ENCODE assay signal across 20 cellular contexts in genomic region chr2:160876029-160876428, GRCh38.
DNase-seq lines count a peak whose midpoint lies in the region; ATAC-seq and TF ChIP-seq lines count a peak whose summit lies in the region.
"Had no signal": no experiment of that assay in that cellular context is flagged by ENCODE, and none has a peak within 500 bp of the region (broad histone marks: within the 10 kb centered on the region; RNA-seq: fewer than 3 reads in every experiment).

No MANE protein-coding gene starts in this region.

- no peak overlapping the region for H3K4me2 ChIP-seq in SK-N-SH
- no peak overlapping the region for H3K4me2 ChIP-seq in PC-3 (ENCODE audit: low read length)

- H3F3A ChIP-seq in SK-N-SH (replicated peaks; ENCODE audit: insufficient read depth), result no peaks in the 10 kb centered on the region
- H3F3A ChIP-seq in PC-3 (ENCODE audit: low read length, unreplicated experiment), result no peaks in the 10 kb centered on the region

- H3K9me2 ChIP-seq in SK-N-SH, result no peaks in the 10 kb centered on the region
- no peaks in the 10 kb centered on the region for H3K9me2 ChIP-seq in PC-3 (replicated peaks; ENCODE audit: low read length)

- H2AFZ ChIP-seq in SK-N-SH (ENCODE audit: low read depth) (no peak overlapping the region), PC-3 (ENCODE audit: low read length) (no peak overlapping the region)

- CTCF ChIA-PET in SK-N-SH (lab: Yijun Ruan, JAX) (interaction anchor here (0.8 to 1.0 kb wide), 2 partner anchors 10 to 766 kb away, joined by 3 read pairs; no protein-coding TSS in a partner anchor), PC-3 (lab: Charles Lee) (no interaction called here)

- H3K27ac ChIP-seq in SK-N-SH (ENCODE audit: low read depth in 2 of 2, low read length in 1 of 2) (no peak overlapping the region), PC-3 (ENCODE audit: low read length) (no peak overlapping the region)
- H3K27ac ChIP-seq: SJCRH30 had no signal

- WGBS in SK-N-SH (ENCODE audit: low lambda C conversion rate), result 89% methylated on average over 2 of the region's 2 CpGs

- TF ChIP-seq RAD21 in SK-N-SH (IDR thresholded peaks at IDR 0.05; ENCODE audit: low read length), result no peak

- intact Hi-C loops in PC-3 (cut with micrococcal nuclease), result no loop called here

- POLR2A ChIA-PET in SK-N-SH (lab: Yijun Ruan, JAX) (no interaction called here), PC-3 (lab: Charles Lee; ENCODE audit: unreplicated experiment) (no interaction called here)

- H3K9ac ChIP-seq in SK-N-SH (no peak overlapping the region), PC-3 (ENCODE audit: low read length) (no peak overlapping the region)

- TF ChIP-seq CTCF in SK-N-SH (IDR thresholded peaks at IDR 0.05) (no peak), PC-3 (conservative IDR thresholded peaks at IDR 0.05; ENCODE audit: low read depth, low read length) (no peak), GM13976 (IDR thresholded peaks at IDR 0.05; ENCODE audit: borderline replicate concordance, control extremely low read depth, extremely low read depth, insufficient read depth, missing control alignments) (no peak)

- BruUV-seq in PC-3 (replicated peaks; lab: Mats Ljungman, UMichigan), result no TSS peak

- ATAC-seq in SK-N-SH treated with all-trans-retinoic acid at 6 μM for 48 hours (no peak), PC-3 (no peak), esophagus mucosa (peak; percentile 66), GM18858 (IDR thresholded peaks at IDR 0.05; ENCODE audit: unreplicated experiment) (no peak), HG03457 (IDR thresholded peaks at IDR 0.05; ENCODE audit: unreplicated experiment) (no peak)
- ATAC-seq: K562 had no signal

- DNase-seq in SK-N-SH, result peak; percentile 15
- DNase-seq in PC-3, result peak; percentile 21
- no peak for DNase-seq in GM13976 (ENCODE audit: low spot score)
- DNase-seq in stimulated activated CD4-positive, alpha-beta T cell treated with anti-CD3 and anti-CD28 coated beads, Interleukin-4, amount 100 ng/mL, for 4 hours, result no peak
- DNase-seq: 8988T; CD4-positive, alpha-beta memory T cell; DMS53; GOT3; NCI-H1105 treated with DMSO at 0.1 percent for 48 hours; NCI-H1694; NCI-H2081 treated with DMSO at 0.1 percent for 48 hours; NCI-H510A; NCI-H748 treated with DMSO at 0.1 percent for 48 hours; SW 1271 had no signal

- H3K9me3 ChIP-seq in SK-N-SH (no peaks in the 10 kb centered on the region), PC-3 (ENCODE audit: low read length) (no peaks in the 10 kb centered on the region)
- H3K9me3 ChIP-seq: SJCRH30 had no signal

- H4K20me1 ChIP-seq in SK-N-SH (ENCODE audit: insufficient read depth), result no peaks in the 10 kb centered on the region
- H4K20me1 ChIP-seq in PC-3 (ENCODE audit: low read length), result no peaks in the 10 kb centered on the region

- no peak overlapping the region for H3K4me3 ChIP-seq in SK-N-SH (ENCODE audit: low read depth in 2 of 2, low read length in 1 of 2)
- no peak overlapping the region for H3K4me3 ChIP-seq in PC-3 (ENCODE audit: low read length)
- H3K4me3 ChIP-seq: K562, SJCRH30 had no signal

- H3K4me1 ChIP-seq in SK-N-SH (ENCODE audit: control insufficient read depth in 1 of 2, insufficient read depth in 2 of 2, low read depth in 1 of 2, low read length in 1 of 2) (no peaks in the 10 kb centered on the region), PC-3 (ENCODE audit: insufficient read depth, low read length) (peaks cover 1% of the 10 kb centered on the region; the same call in 1 of the 2 replicates)

- H3K36me3 ChIP-seq in SK-N-SH (replicated peaks in 1 of 2; ENCODE audit: control insufficient read depth in 1 of 2, insufficient read depth in 2 of 2, low read length in 1 of 2), result no peaks in the 10 kb centered on the region
- no peaks in the 10 kb centered on the region for H3K36me3 ChIP-seq in PC-3 (ENCODE audit: low read depth, low read length)
- H3K36me3 ChIP-seq: SJCRH30 had no signal

- H3K27me3 ChIP-seq in SK-N-SH (ENCODE audit: insufficient read depth), result no peaks in the 10 kb centered on the region
- H3K27me3 ChIP-seq in PC-3 (ENCODE audit: low read length), result no peaks in the 10 kb centered on the region
- H3K27me3 ChIP-seq: SJCRH30 had no signal

- TF ChIP-seq EP300 in SK-N-SH (IDR thresholded peaks at IDR 0.05; ENCODE audit: borderline replicate concordance in 1 of 2, low read depth in 1 of 2, low read length in 1 of 2), result no peak

- in situ Hi-C loops in GM13976 (cut with MboI; ENCODE audit: low sequenced_read_pairs, unreplicated experiment), result no loop called here

- no peaks in the 10 kb centered on the region for H3K79me2 ChIP-seq in SK-N-SH (ENCODE audit: insufficient read depth)
- no peaks in the 10 kb centered on the region for H3K79me2 ChIP-seq in PC-3 (ENCODE audit: low read length)

TF ChIP-seq in SK-N-SH, 30 proteins besides CTCF, POLR2A, EP300 and RAD21:
- TF ChIP-seq REST (IDR thresholded peaks at IDR 0.05; ENCODE audit: low read depth, low read length) (no peak), GATA2 (CRISPR knock-in tag; IDR thresholded peaks at IDR 0.05) (0 out of 2 replicates have a peak, but pooled peaks have one; percentile 25), SIN3A (IDR thresholded peaks at IDR 0.05; ENCODE audit: borderline replicate concordance, low read depth, low read length) (no peak), TAF1 (IDR thresholded peaks at IDR 0.05; ENCODE audit: borderline replicate concordance, low read depth, low read length) (no peak), POLR2AphosphoS5 (IDR thresholded peaks at IDR 0.05; ENCODE audit: low read depth, low read length) (no peak)

TF ChIP-seq in SK-N-SH treated with all-trans-retinoic acid at 6 μM for 48 hours, 23 proteins besides CTCF, POLR2A, EP300 and RAD21:
- no peak for TF ChIP-seq TOX (CRISPR knock-in tag; IDR thresholded peaks at IDR 0.05; ENCODE audit: borderline replicate concordance)
- no peak for TF ChIP-seq CREB5 (CRISPR knock-in tag; IDR thresholded peaks at IDR 0.05; ENCODE audit: low read depth)
- no peak for TF ChIP-seq ZNF8 (CRISPR knock-in tag; IDR thresholded peaks at IDR 0.05)
- TF ChIP-seq ISL1 (CRISPR knock-in tag; IDR thresholded peaks at IDR 0.05), result no peak
- TF ChIP-seq ZFP30 (CRISPR knock-in tag; IDR thresholded peaks at IDR 0.05), result no peak
- TF ChIP-seq ZFP3 (CRISPR knock-in tag; IDR thresholded peaks at IDR 0.05), result no peak

Comparison
In these comparisons a context has a peak if more than half of its experiments do, and no peak if none do; other contexts are left out.
1. DNase-seq: peak in SK-N-SH (single experiment) and PC-3 (single experiment); none in GM13976 (single experiment) and stimulated activated CD4-positive, alpha-beta T cell treated with anti-CD3 and anti-CD28 coated beads, Interleukin-4, amount 100 ng/mL, for 4 hours (0 of 2).